Comparison of ENCODE assay signal across 8 cellular contexts in genomic region chr14:59100203-59100602, GRCh38.
"Had no signal": no experiment of that assay in that cellular context is flagged by ENCODE, and none has a peak within 500 bp of the region (broad histone marks: within the 10 kb centered on the region; RNA-seq: fewer than 3 reads in every experiment).

No MANE protein-coding gene starts in this region.

- H3K36me3 Mint-ChIP-seq: IgD-negative memory B cell had no signal

- H3K27ac ChIP-seq: HL-60 had no signal

- H3K36me3 ChIP-seq: HAP-1 had no signal

- ATAC-seq: GM23338, HCT116 had no signal

- H3K4me3 ChIP-seq: GM23338, HAP-1 had no signal

- H3K9me3 Mint-ChIP-seq: GM23338, HFFc6, IgD-negative memory B cell had no signal

- DNase-seq: H7, HFFc6, KG1 had no signal

- H3K4me1 ChIP-seq: HAP-1 had no signal

- H3K9me3 ChIP-seq: HAP-1 had no signal

- H3K4me1 Mint-ChIP-seq: GM23338, IgD-negative memory B cell had no signal

- H2AFZ ChIP-seq: GM23338 had no signal

- H3K4me3 Mint-ChIP-seq: GM23338, HFFc6, IgD-negative memory B cell had no signal

- H3K4me2 ChIP-seq: GM23338 had no signal

- H3K27ac Mint-ChIP-seq: GM23338, HFFc6, IgD-negative memory B cell had no signal
